ENCODE assay signal across 1 cellular context in genomic region chr2:9991829-9992273, GRCh38.
TF ChIP-seq lines count a peak whose summit lies in the region.

No MANE protein-coding gene starts in this region.

TF ChIP-seq in SK-N-SH treated with all-trans-retinoic acid at 6 μM for 48 hours, 23 proteins besides CTCF, POLR2A, EP300 and RAD21 (continued from another document):
- TF ChIP-seq TSHZ2 (CRISPR knock-in tag; IDR thresholded peaks at IDR 0.05) = no peak
- no peak for TF ChIP-seq ZFP30 (CRISPR knock-in tag; IDR thresholded peaks at IDR 0.05)
- TF ChIP-seq BACH2 (CRISPR knock-in tag; IDR thresholded peaks at IDR 0.05; ENCODE audit: borderline replicate concordance) = no peak
